Comparison of ENCODE assay signal across 1 cellular context in the genomic region with DNA sequence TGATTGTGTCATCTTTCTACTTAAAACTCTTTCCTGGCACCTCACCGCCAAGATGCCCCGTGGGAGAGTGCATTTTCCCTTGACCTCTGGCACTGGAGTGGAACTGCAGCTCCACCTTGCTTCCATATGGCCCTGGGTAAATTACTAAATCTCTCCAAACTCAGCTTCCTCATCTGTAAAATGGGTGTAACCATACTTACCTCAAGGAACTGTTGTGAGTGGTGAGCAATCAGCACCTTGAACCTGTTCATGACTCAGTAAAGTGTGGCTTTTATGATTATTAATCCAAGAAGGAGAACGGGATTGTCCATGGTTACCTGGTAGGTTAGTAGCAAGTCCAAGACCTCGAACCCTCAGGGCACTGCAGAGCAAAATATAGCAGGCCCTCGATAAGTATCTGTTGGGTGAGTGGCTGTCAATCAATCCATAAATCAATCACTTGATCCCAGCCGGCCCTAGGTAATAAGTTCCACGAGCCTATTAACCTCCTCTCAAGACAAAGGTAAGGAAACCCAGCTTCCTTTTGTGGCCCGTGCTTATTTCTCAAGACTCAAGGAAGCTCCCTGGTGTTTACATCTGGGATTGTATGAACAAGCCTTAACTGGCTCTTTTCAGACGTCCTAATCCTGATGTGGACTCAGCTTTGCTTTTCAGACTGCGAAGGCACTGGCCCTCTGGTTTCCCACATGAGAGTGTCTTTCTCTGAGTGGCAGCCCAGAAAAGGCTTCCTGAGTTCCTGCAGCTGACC.
TF ChIP-seq lines count a peak whose summit lies in the region.

No MANE protein-coding gene starts in this region.

TF ChIP-seq in H1, 55 proteins besides CTCF, POLR2A, EP300 and RAD21 (continued from another document):
- TF ChIP-seq, protein P1, sequence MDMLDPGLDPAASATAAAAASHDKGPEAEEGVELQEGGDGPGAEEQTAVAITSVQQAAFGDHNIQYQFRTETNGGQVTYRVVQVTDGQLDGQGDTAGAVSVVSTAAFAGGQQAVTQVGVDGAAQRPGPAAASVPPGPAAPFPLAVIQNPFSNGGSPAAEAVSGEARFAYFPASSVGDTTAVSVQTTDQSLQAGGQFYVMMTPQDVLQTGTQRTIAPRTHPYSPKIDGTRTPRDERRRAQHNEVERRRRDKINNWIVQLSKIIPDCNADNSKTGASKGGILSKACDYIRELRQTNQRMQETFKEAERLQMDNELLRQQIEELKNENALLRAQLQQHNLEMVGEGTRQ (IDR thresholded peaks at IDR 0.05; ENCODE audit: low read length) = no peak
- TF ChIP-seq ASH2L (IDR thresholded peaks at IDR 0.05; ENCODE audit: low read length) (no peak), BACH1 (IDR thresholded peaks at IDR 0.05; ENCODE audit: low read length) (no peak), JUN (IDR thresholded peaks at IDR 0.05; ENCODE audit: low read depth, low read length) (no peak), RXRA (IDR thresholded peaks at IDR 0.05; ENCODE audit: insufficient read depth, low read depth, low read length) (no peak), EGR1 (IDR thresholded peaks at IDR 0.05; ENCODE audit: borderline replicate concordance, low read depth, low read length) (no peak), TEAD4 (IDR thresholded peaks at IDR 0.05; ENCODE audit: low read depth, low read length) (no peak), POLR2AphosphoS5 (IDR thresholded peaks at IDR 0.05; ENCODE audit: low read depth, low read length) (no peak), FOSL1 (IDR thresholded peaks at IDR 0.05; ENCODE audit: insufficient read depth, low read depth, low read length) (no peak), TAF7 (optimal IDR thresholded peaks at IDR 0.05; ENCODE audit: borderline replicate concordance, low read depth, low read length) (no peak), HDAC2 (IDR thresholded peaks at IDR 0.05; ENCODE audit: borderline replicate concordance in 1 of 2, low read depth in 2 of 2, low read length in 2 of 2) (no peak), CHD1 (IDR thresholded peaks at IDR 0.05; ENCODE audit: low read depth, low read length) (no peak)
- TF ChIP-seq, protein P2, sequence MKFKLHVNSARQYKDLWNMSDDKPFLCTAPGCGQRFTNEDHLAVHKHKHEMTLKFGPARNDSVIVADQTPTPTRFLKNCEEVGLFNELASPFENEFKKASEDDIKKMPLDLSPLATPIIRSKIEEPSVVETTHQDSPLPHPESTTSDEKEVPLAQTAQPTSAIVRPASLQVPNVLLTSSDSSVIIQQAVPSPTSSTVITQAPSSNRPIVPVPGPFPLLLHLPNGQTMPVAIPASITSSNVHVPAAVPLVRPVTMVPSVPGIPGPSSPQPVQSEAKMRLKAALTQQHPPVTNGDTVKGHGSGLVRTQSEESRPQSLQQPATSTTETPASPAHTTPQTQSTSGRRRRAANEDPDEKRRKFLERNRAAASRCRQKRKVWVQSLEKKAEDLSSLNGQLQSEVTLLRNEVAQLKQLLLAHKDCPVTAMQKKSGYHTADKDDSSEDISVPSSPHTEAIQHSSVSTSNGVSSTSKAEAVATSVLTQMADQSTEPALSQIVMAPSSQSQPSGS (IDR thresholded peaks at IDR 0.05; ENCODE audit: low read length) = no peak
- TF ChIP-seq, protein P3, sequence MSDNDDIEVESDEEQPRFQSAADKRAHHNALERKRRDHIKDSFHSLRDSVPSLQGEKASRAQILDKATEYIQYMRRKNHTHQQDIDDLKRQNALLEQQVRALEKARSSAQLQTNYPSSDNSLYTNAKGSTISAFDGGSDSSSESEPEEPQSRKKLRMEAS (IDR thresholded peaks at IDR 0.05) = no peak
